27 cellular contexts compared by ENCODE assay signal in genomic region chr22:50522208-50522805, GRCh38. TPM values are rescaled to one million over a fixed set of nuclear protein-coding genes. Genes with fewer than 3 reads are reported as not detected.
"Had no signal": no experiment of that assay in that cellular context is flagged by ENCODE, and none has a peak within 500 bp of the region (broad histone marks: within the 10 kb centered on the region; RNA-seq: fewer than 3 reads in every experiment).

No MANE protein-coding gene starts in this region.

- H3K4me3 Mint-ChIP-seq: activated naive CD8-positive, alpha-beta T cell treated with anti-CD3 and anti-CD28 coated beads, Interleukin-2, amount 10 ng/mL, durations not matched to agents 7 days and 5 days had no signal

- DNase-seq: activated CD4-positive, alpha-beta T cell treated with anti-CD3 and anti-CD28 coated beads for 4 hours; activated CD4-positive, alpha-beta T cell treated with anti-CD3 and anti-CD28 coated beads, Interleukin-2, amount 50 U/mL, for 4 hours; activated effector memory CD4-positive, alpha-beta T cell treated with Interleukin-2 at 50 U/mL for 16 hours; activated naive CD4-positive, alpha-beta T cell treated with Interleukin-2 at 50 U/mL for 16 hours; activated T-cell treated with anti-CD3 and anti-CD28 coated beads for 4 hours; activated T-cell treated with anti-CD3 and anti-CD28 coated beads, Interleukin-2, amount 50 U/mL, for 72 hours; mammary epithelial cell; ovary; stimulated activated CD4-positive, alpha-beta T cell treated with anti-CD3 and anti-CD28 coated beads, Interleukin-1b, Interleukin-23, amount 100 ng/mL, for 48 hours; stimulated activated CD4-positive, alpha-beta T cell treated with anti-CD3 and anti-CD28 coated beads, Interleukin-4, amount 100 ng/mL, for 4 hours; stimulated activated CD8-positive, alpha-beta memory T cell treated with anti-CD3 and anti-CD28 coated beads, Interleukin-4, amount 100 ng/mL, for 48 hours; stimulated activated naive CD4-positive, alpha-beta T cell; T-helper 9 cell; tibial artery; upper lobe of right lung had no signal

- H3K27ac Mint-ChIP-seq: activated naive CD8-positive, alpha-beta T cell treated with anti-CD3 and anti-CD28 coated beads, Interleukin-2, amount 10 ng/mL, durations not matched to agents 7 days and 5 days; activated T-cell treated with anti-CD3 and anti-CD28 coated beads, Interleukin-2, amount 50 U/mL, for 72 hours; brain; nephron; progenitor cell of endocrine pancreas had no signal

- H3K9me3 Mint-ChIP-seq: activated naive CD8-positive, alpha-beta T cell treated with anti-CD3 and anti-CD28 coated beads, Interleukin-2, amount 10 ng/mL, durations not matched to agents 7 days and 5 days; activated T-cell treated with anti-CD3 and anti-CD28 coated beads, Interleukin-2, amount 50 U/mL, for 72 hours; nephron had no signal

- H3K27me3 Mint-ChIP-seq: activated naive CD8-positive, alpha-beta T cell treated with anti-CD3 and anti-CD28 coated beads, Interleukin-2, amount 10 ng/mL, durations not matched to agents 7 days and 5 days; progenitor cell of endocrine pancreas had no signal

- H3K27ac ChIP-seq: ascending aorta, cardiac muscle cell, neutrophil, ovary, suprapubic skin, tibial artery, upper lobe of right lung, VCaP had no signal

RNA-seq across cellular contexts. Expression of gene SCO2, which starts 3.1 kb away (rescaled TPM):
- total RNA-seq: ascending aorta, cardiac muscle cell, cerebellum had no signal

RNA-seq across cellular contexts. Expression of gene KLHDC7B, which starts 23.4 kb away (rescaled TPM):
- total RNA-seq: ascending aorta, cerebellum, endothelial cell of umbilical vein, fibroblast of villous mesenchyme, progenitor cell of endocrine pancreas had no signal
